Comparison of ENCODE assay signal across 9 cellular contexts in genomic region chr1:235012436-235013210, GRCh38.
A peak's percentile ranks its signal among the peaks of the same experiment; 100 is the strongest.
DNase-seq lines count a peak whose midpoint lies in the region; ATAC-seq and TF ChIP-seq lines count a peak whose summit lies in the region.
"Had no signal": no experiment of that assay in that cellular context is flagged by ENCODE, and none has a peak within 500 bp of the region (broad histone marks: within the 10 kb centered on the region; RNA-seq: fewer than 3 reads in every experiment).

No MANE protein-coding gene starts in this region.

- H3K27ac Mint-ChIP-seq in activated naive CD4-positive, alpha-beta T cell treated with anti-CD3 and anti-CD28 coated beads, Interleukin-2, amount 10 ng/mL, durations not matched to agents 7 days and 5 days, result peak overlapping the region; percentile 92

- H3K4me1 ChIP-seq in lower lobe of right lung, result peaks cover 16% of the 10 kb centered on the region
- peaks cover 7 to 16% (median 9%) of the 10 kb centered on the region in 4 donors for H3K4me1 ChIP-seq in upper lobe of left lung

- TF ChIP-seq CTCF in astrocyte of the spinal cord (IDR thresholded peaks at IDR 0.05; ENCODE audit: low read depth, low read length) (no peak), lower lobe of right lung (IDR thresholded peaks at IDR 0.05) (no peak), upper lobe of left lung (IDR thresholded peaks at IDR 0.05) (no peak)

- in situ Hi-C loops in astrocyte of the spinal cord (cut with HindIII; ENCODE audit: low sequenced_read_pairs), result no loop called here

- H3K4me1 Mint-ChIP-seq in activated naive CD4-positive, alpha-beta T cell treated with anti-CD3 and anti-CD28 coated beads, Interleukin-2, amount 10 ng/mL, durations not matched to agents 7 days and 5 days, result peaks cover 85% of the 10 kb centered on the region

- 55 to 59% methylated on average over 9 to 10 of the region's 10 CpGs for WGBS in upper lobe of left lung, 2 donors

- no peak overlapping the region for H3K4me3 ChIP-seq in astrocyte of the spinal cord (ENCODE audit: low read depth, low read length)
- no peak overlapping the region for H3K4me3 ChIP-seq in lower lobe of right lung
- H3K4me3 ChIP-seq in upper lobe of left lung, result no peak overlapping the region

- ATAC-seq in lower lobe of right lung (peak in 1 of 2 donors; percentile 6), upper lobe of left lung (ENCODE audit: low FRiP score in 2 of 2) (no peak)

- H3K27ac ChIP-seq in lower lobe of right lung (peak overlapping the region; percentile 72), upper lobe of left lung (peak overlapping the region; percentile 66 to 82 (median 68))

- no peaks in the 10 kb centered on the region for H3K27me3 Mint-ChIP-seq in activated naive CD4-positive, alpha-beta T cell treated with anti-CD3 and anti-CD28 coated beads, Interleukin-2, amount 10 ng/mL, durations not matched to agents 7 days and 5 days

- TF ChIP-seq POLR2A in upper lobe of left lung (IDR thresholded peaks at IDR 0.05), result no peak

- CTCF ChIA-PET in activated naive CD4-positive, alpha-beta T cell treated with anti-CD3 and anti-CD28 coated beads, Interleukin-2, amount 10 ng/mL, durations not matched to agents 7 days and 5 days (lab: Charles Lee), result interaction anchor here (1.0 to 2.2 kb wide), 12 partner anchors 24 to 408 kb away, joined by 3 to 13 read pairs (median 6); no protein-coding TSS in a partner anchor

- peak overlapping the region; percentile 51 for H3K4me3 Mint-ChIP-seq in activated naive CD4-positive, alpha-beta T cell treated with anti-CD3 and anti-CD28 coated beads, Interleukin-2, amount 10 ng/mL, durations not matched to agents 7 days and 5 days

- H3K36me3 ChIP-seq in lower lobe of right lung, result no peaks in the 10 kb centered on the region
- H3K36me3 ChIP-seq in upper lobe of left lung, result no peaks in the 10 kb centered on the region
- H3K36me3 ChIP-seq: BE2C had no signal

- H3K36me3 Mint-ChIP-seq in activated naive CD4-positive, alpha-beta T cell treated with anti-CD3 and anti-CD28 coated beads, Interleukin-2, amount 10 ng/mL, durations not matched to agents 7 days and 5 days, result peaks cover 23% of the 10 kb centered on the region

- intact Hi-C loops in lower lobe of right lung (cut with DNase I), result no loop called here

- H3K27me3 ChIP-seq in lower lobe of right lung (ENCODE audit: low read depth) (no peaks in the 10 kb centered on the region), upper lobe of left lung (no peaks in the 10 kb centered on the region)
- H3K27me3 ChIP-seq: BE2C had no signal

- H3K9me3 ChIP-seq in lower lobe of right lung (no peaks in the 10 kb centered on the region), upper lobe of left lung (no peaks in the 10 kb centered on the region)
- H3K9me3 ChIP-seq: BE2C had no signal

- H3K9me3 Mint-ChIP-seq in activated naive CD4-positive, alpha-beta T cell treated with anti-CD3 and anti-CD28 coated beads, Interleukin-2, amount 10 ng/mL, durations not matched to agents 7 days and 5 days, result peaks cover 16% of the 10 kb centered on the region

- DNase-seq in activated naive CD4-positive, alpha-beta T cell treated with anti-CD3 and anti-CD28 coated beads, Interleukin-2, amount 10 ng/mL, durations not matched to agents 7 days and 5 days, result no peak
- DNase-seq in activated naive CD4-positive, alpha-beta T cell (lab: John Stamatoyannopoulos, UW), result no peak
- DNase-seq in astrocyte of the spinal cord (ENCODE audit: low read depth, low spot score), result peak; percentile 64
- no peak for DNase-seq in lower lobe of right lung
- DNase-seq in upper lobe of left lung, result no peak
- no peak for DNase-seq in NCI-H2029 treated with DMSO at 0.1 percent for 48 hours (lab: John Stamatoyannopoulos, UW)
- no peak for DNase-seq in AG20443 (ENCODE audit: low spot score)
- no peak for DNase-seq in NCI-H82 (lab: John Stamatoyannopoulos, UW)

- TF ChIP-seq EP300 in upper lobe of left lung (IDR thresholded peaks at IDR 0.05), result no peak
